In genomic region chr17:80247561-80247960, GRCh38 we compare ENCODE assay signal across 19 cellular contexts. TPM values are rescaled to one million over a fixed set of nuclear protein-coding genes. Genes with fewer than 3 reads are reported as not detected.
A peak's percentile ranks its signal among the peaks of the same experiment; 100 is the strongest.
DNase-seq lines count a peak whose midpoint lies in the region; ATAC-seq and TF ChIP-seq lines count a peak whose summit lies in the region.
"Had no signal": no experiment of that assay in that cellular context is flagged by ENCODE, and none has a peak within 500 bp of the region (broad histone marks: within the 10 kb centered on the region; RNA-seq: fewer than 3 reads in every experiment).

No MANE protein-coding gene starts in this region.

- H3K36me3 ChIP-seq in lower lobe of right lung: peaks cover 63% of the 10 kb centered on the region
- H3K36me3 ChIP-seq: BLaER1 had no signal

- intact Hi-C loops in Right ventricle myocardium inferior (cut with DNase I): no loop called here
- intact Hi-C loops in left cardiac atrium (cut with DNase I): no loop called here
- intact Hi-C loops in lower lobe of right lung (cut with DNase I): no loop called here
- intact Hi-C loops in activated CD4-positive, alpha-beta T cell treated with anti-CD3 and anti-CD28 coated beads, Interleukin-2, amount 10 ng/mL, durations not matched to agents 24 days and 14 days (cut with micrococcal nuclease): no loop called here

- no peaks in the 10 kb centered on the region for H3K9me3 ChIP-seq in lower lobe of right lung
- H3K9me3 ChIP-seq: BLaER1 had no signal

- no peak overlapping the region for H3K4me3 Mint-ChIP-seq in activated CD4-positive, alpha-beta T cell treated with anti-CD3 and anti-CD28 coated beads, Interleukin-2, amount 10 ng/mL, durations not matched to agents 24 days and 14 days
- H3K4me3 Mint-ChIP-seq: CD8-positive, alpha-beta T cell; HFFc6; IgD-negative memory B cell had no signal

- no peaks in the 10 kb centered on the region for H3K9me3 Mint-ChIP-seq in activated CD4-positive, alpha-beta T cell treated with anti-CD3 and anti-CD28 coated beads, Interleukin-2, amount 10 ng/mL, durations not matched to agents 24 days and 14 days
- H3K9me3 Mint-ChIP-seq: CD8-positive, alpha-beta T cell; HFFc6; IgD-negative memory B cell had no signal

- no peaks in the 10 kb centered on the region for H3K36me3 Mint-ChIP-seq in activated CD4-positive, alpha-beta T cell treated with anti-CD3 and anti-CD28 coated beads, Interleukin-2, amount 10 ng/mL, durations not matched to agents 24 days and 14 days (ENCODE audit: low read depth)

- ATAC-seq in Right ventricle myocardium inferior (no peak), left cardiac atrium (no peak), lower lobe of right lung (no peak)
- ATAC-seq: CD8-positive, alpha-beta T cell; GM12878; HCT116 had no signal

- no peaks in the 10 kb centered on the region for H3K27me3 ChIP-seq in lower lobe of right lung (ENCODE audit: low read depth)
- H3K27me3 ChIP-seq: BLaER1 had no signal

- H3K4me1 ChIP-seq in lower lobe of right lung: peaks cover 2% of the 10 kb centered on the region

- H3K27ac Mint-ChIP-seq in activated CD4-positive, alpha-beta T cell treated with anti-CD3 and anti-CD28 coated beads, Interleukin-2, amount 10 ng/mL, durations not matched to agents 24 days and 14 days: no peak overlapping the region
- H3K27ac Mint-ChIP-seq: CD8-positive, alpha-beta T cell; HFFc6; IgD-negative memory B cell had no signal

- TF ChIP-seq CTCF in lower lobe of right lung (IDR thresholded peaks at IDR 0.05): no peak

- no peaks in the 10 kb centered on the region for H3K27me3 Mint-ChIP-seq in activated CD4-positive, alpha-beta T cell treated with anti-CD3 and anti-CD28 coated beads, Interleukin-2, amount 10 ng/mL, durations not matched to agents 24 days and 14 days

- H3K4me3 ChIP-seq in lower lobe of right lung: no peak overlapping the region
- H3K4me3 ChIP-seq: BLaER1, GM12878 had no signal

- DNase-seq in Right ventricle myocardium inferior (ENCODE audit: missing footprints) (peak; percentile 16), left cardiac atrium (no peak), D341Med (ENCODE audit: low spot score) (peak; percentile 26), lower lobe of right lung (peak; percentile 41), GOT3 (lab: John Stamatoyannopoulos, UW) (no peak), GM19240 (ENCODE audit: insufficient read length, low spot score) (no peak)
- DNase-seq in activated CD4-positive, alpha-beta T cell treated with anti-CD3 and anti-CD28 coated beads, Interleukin-2, amount 10 ng/mL, durations not matched to agents 24 days and 14 days: no peak
- DNase-seq: 8988T; Calu3; CD8-positive, alpha-beta T cell; DMS 273 treated with DMSO at 0.1 percent for 48 hours; DMS53; DND-41; EL; HFFc6 had no signal

- peaks cover 4% of the 10 kb centered on the region for H3K4me1 Mint-ChIP-seq in activated CD4-positive, alpha-beta T cell treated with anti-CD3 and anti-CD28 coated beads, Interleukin-2, amount 10 ng/mL, durations not matched to agents 24 days and 14 days
- H3K4me1 Mint-ChIP-seq: IgD-negative memory B cell had no signal

- no peak overlapping the region for H3K27ac ChIP-seq in lower lobe of right lung
- H3K27ac ChIP-seq: BLaER1 had no signal

RNA-seq across cellular contexts. Expression of gene RNF213, which starts 13.1 kb away (rescaled TPM):
- 28.6 TPM for total RNA-seq in Right ventricle myocardium inferior
- 10 to 100 TPM; 43.4 to 48.4 TPM for total RNA-seq in left cardiac atrium
- 300 TPM for total RNA-seq in lower lobe of right lung
- total RNA-seq in activated CD4-positive, alpha-beta T cell treated with anti-CD3 and anti-CD28 coated beads, Interleukin-2, amount 10 ng/mL, durations not matched to agents 24 days and 14 days: 238 and 264 TPM in 2 replicates

RNA-seq across cellular contexts. Expression of gene SLC26A11, which starts 27.3 kb away (rescaled TPM):
- total RNA-seq in Right ventricle myocardium inferior (3.9 TPM), left cardiac atrium (1 to 10 TPM; 6.4 to 6.6 TPM), lower lobe of right lung (42.4 TPM)
- 4.3 and 6.2 TPM in 2 replicates for total RNA-seq in activated CD4-positive, alpha-beta T cell treated with anti-CD3 and anti-CD28 coated beads, Interleukin-2, amount 10 ng/mL, durations not matched to agents 24 days and 14 days

RNA-seq across cellular contexts. Expression of gene SGSH, which starts 27.4 kb away (rescaled TPM):
- 12.4 TPM for total RNA-seq in Right ventricle myocardium inferior
- total RNA-seq in left cardiac atrium: 10 to 100 TPM; 18.0 to 23.0 TPM
- 57.8 TPM for total RNA-seq in lower lobe of right lung
- 20.5 and 22.5 TPM in 2 replicates for total RNA-seq in activated CD4-positive, alpha-beta T cell treated with anti-CD3 and anti-CD28 coated beads, Interleukin-2, amount 10 ng/mL, durations not matched to agents 24 days and 14 days

Comparison
In these comparisons a context has a peak if more than half of its experiments do, and no peak if none do; other contexts are left out.
1. DNase-seq: peak in Right ventricle myocardium inferior (single experiment), D341Med (single experiment) and lower lobe of right lung (single experiment); none in left cardiac atrium (single experiment), GOT3 (single experiment), activated CD4-positive, alpha-beta T cell treated with anti-CD3 and anti-CD28 coated beads, Interleukin-2, amount 10 ng/mL, durations not matched to agents 24 days and 14 days (single experiment) and GM19240 (single experiment).